Comparison of ENCODE assay signal across 8 cellular contexts in genomic region chr3:194070220-194070633, GRCh38.
DNase-seq lines count a peak whose midpoint lies in the region; ATAC-seq, FAIRE-seq and TF ChIP-seq lines count a peak whose summit lies in the region.

No MANE protein-coding gene starts in this region.

- H3K4me1 ChIP-seq in kidney (ENCODE audit: control insufficient read depth in 1 of 2, insufficient read depth in 1 of 2, low read depth in 1 of 2, low read length in 2 of 2) = peaks cover 8 to 11% of the 10 kb centered on the region in 2 donors

- FAIRE-seq in kidney (lab: Jason Lieb, UNC) = no peak

- H3K9me3 Mint-ChIP-seq in activated CD4-positive, alpha-beta T cell treated with anti-CD3 and anti-CD28 coated beads, Interleukin-2, amount 10 ng/mL, durations not matched to agents 7 days and 5 days = peaks cover 12% of the 10 kb centered on the region
- peaks cover 10% of the 10 kb centered on the region for H3K9me3 Mint-ChIP-seq in activated T-helper 2 cell treated with anti-CD3 and anti-CD28 coated beads, Interferon-gamma antibody, Interleukin-2, Interleukin-4, amounts not matched to agents 10 μg/mL and 5 μg/mL and 100 μg/mL, durations not matched to agents 14 hours and 24 hours and 36 hours

- ATAC-seq in HG02588 (IDR thresholded peaks at IDR 0.05; ENCODE audit: unreplicated experiment) = no peak

- peak overlapping the region; percentile 59 for H3K4me3 Mint-ChIP-seq in activated CD4-positive, alpha-beta T cell treated with anti-CD3 and anti-CD28 coated beads, Interleukin-2, amount 10 ng/mL, durations not matched to agents 7 days and 5 days
- peak overlapping the region; percentile 50 for H3K4me3 Mint-ChIP-seq in activated T-helper 2 cell treated with anti-CD3 and anti-CD28 coated beads, Interferon-gamma antibody, Interleukin-2, Interleukin-4, amounts not matched to agents 10 μg/mL and 5 μg/mL and 100 μg/mL, durations not matched to agents 14 hours and 24 hours and 36 hours (ENCODE audit: low read depth)

- intact Hi-C loops in activated T-helper 2 cell treated with anti-CD3 and anti-CD28 coated beads, Interferon-gamma antibody, Interleukin-2, Interleukin-4, amounts not matched to agents 10 μg/mL and 5 μg/mL and 100 μg/mL, durations not matched to agents 14 hours and 24 hours and 36 hours (cut with micrococcal nuclease) = loop anchor here (2.0 to 5.0 kb wide), 3 partner anchors 65 to 237 kb away; no protein-coding TSS in a partner anchor
- intact Hi-C loops in kidney (cut with DNase I) = no loop called here

- peaks cover 72% of the 10 kb centered on the region for H3K27me3 Mint-ChIP-seq in activated CD4-positive, alpha-beta T cell treated with anti-CD3 and anti-CD28 coated beads, Interleukin-2, amount 10 ng/mL, durations not matched to agents 7 days and 5 days
- peaks cover 73% of the 10 kb centered on the region for H3K27me3 Mint-ChIP-seq in activated T-helper 2 cell treated with anti-CD3 and anti-CD28 coated beads, Interferon-gamma antibody, Interleukin-2, Interleukin-4, amounts not matched to agents 10 μg/mL and 5 μg/mL and 100 μg/mL, durations not matched to agents 14 hours and 24 hours and 36 hours (ENCODE audit: low read depth)

- no peaks in the 10 kb centered on the region for H3K9me3 ChIP-seq in kidney (ENCODE audit: control insufficient read depth in 1 of 2, low read length in 2 of 2)

- no peak for DNase-seq in activated CD4-positive, alpha-beta T cell treated with anti-CD3 and anti-CD28 coated beads, Interleukin-2, amount 10 ng/mL, durations not matched to agents 7 days and 5 days
- DNase-seq in activated CD4-positive, alpha-beta T cell treated with anti-CD3 and anti-CD28 coated beads, Interleukin-2, amount 50 U/mL, for 1 hour = no peak
- DNase-seq in activated T-helper 2 cell treated with anti-CD3 and anti-CD28 coated beads, Interferon-gamma antibody, Interleukin-2, Interleukin-4, amounts not matched to agents 10 μg/mL and 5 μg/mL and 100 μg/mL, durations not matched to agents 14 hours and 24 hours and 36 hours (ENCODE audit: low spot score) = no peak
- DNase-seq in kidney = no peak
- DNase-seq in substantia nigra (lab: John Stamatoyannopoulos, UW) = peak in 1 of 49 donors; percentile 34
- DNase-seq in NCI-H2107 (lab: John Stamatoyannopoulos, UW) = no peak
- no peak for DNase-seq in NCI-H1105 treated with DMSO at 0.1 percent for 48 hours (lab: John Stamatoyannopoulos, UW)

- POLR2A ChIA-PET in activated CD4-positive, alpha-beta T cell treated with anti-CD3 and anti-CD28 coated beads, Interleukin-2, amount 10 ng/mL, durations not matched to agents 7 days and 5 days (lab: Charles Lee) = no interaction called here

- peak overlapping the region in 1 of 2 donors; percentile 57 for H3K9ac ChIP-seq in kidney (ENCODE audit: low read length in 2 of 2)

- no peaks in the 10 kb centered on the region for H3K36me3 ChIP-seq in kidney (ENCODE audit: control insufficient read depth in 1 of 2, insufficient read depth in 2 of 2, low read length in 2 of 2)

- H3K4me1 Mint-ChIP-seq in activated CD4-positive, alpha-beta T cell treated with anti-CD3 and anti-CD28 coated beads, Interleukin-2, amount 10 ng/mL, durations not matched to agents 7 days and 5 days = peaks cover 18% of the 10 kb centered on the region
- H3K4me1 Mint-ChIP-seq in activated T-helper 2 cell treated with anti-CD3 and anti-CD28 coated beads, Interferon-gamma antibody, Interleukin-2, Interleukin-4, amounts not matched to agents 10 μg/mL and 5 μg/mL and 100 μg/mL, durations not matched to agents 14 hours and 24 hours and 36 hours (ENCODE audit: low read depth) = peaks cover 21% of the 10 kb centered on the region

- peak overlapping the region; percentile 36 to 48 for H3K4me3 ChIP-seq in kidney (ENCODE audit: low read length in 2 of 2)

- H3K27ac Mint-ChIP-seq in activated CD4-positive, alpha-beta T cell treated with anti-CD3 and anti-CD28 coated beads, Interleukin-2, amount 10 ng/mL, durations not matched to agents 7 days and 5 days = no peak overlapping the region
- H3K27ac Mint-ChIP-seq in activated T-helper 2 cell treated with anti-CD3 and anti-CD28 coated beads, Interferon-gamma antibody, Interleukin-2, Interleukin-4, amounts not matched to agents 10 μg/mL and 5 μg/mL and 100 μg/mL, durations not matched to agents 14 hours and 24 hours and 36 hours = no peak overlapping the region

- no peak for TF ChIP-seq CTCF in kidney (IDR thresholded peaks at IDR 0.05; ENCODE audit: borderline replicate concordance, extremely low read depth, insufficient read depth)

- peaks cover 7% of the 10 kb centered on the region for H3K36me3 Mint-ChIP-seq in activated CD4-positive, alpha-beta T cell treated with anti-CD3 and anti-CD28 coated beads, Interleukin-2, amount 10 ng/mL, durations not matched to agents 7 days and 5 days (ENCODE audit: low read depth)
- no peaks in the 10 kb centered on the region for H3K36me3 Mint-ChIP-seq in activated T-helper 2 cell treated with anti-CD3 and anti-CD28 coated beads, Interferon-gamma antibody, Interleukin-2, Interleukin-4, amounts not matched to agents 10 μg/mL and 5 μg/mL and 100 μg/mL, durations not matched to agents 14 hours and 24 hours and 36 hours (ENCODE audit: low read depth)

- CTCF ChIA-PET in activated CD4-positive, alpha-beta T cell treated with anti-CD3 and anti-CD28 coated beads, Interleukin-2, amount 10 ng/mL, durations not matched to agents 7 days and 5 days (lab: Charles Lee) = interaction anchor here (1.2 kb wide), 1 partner anchor 246 kb away, joined by 3 read pairs; no protein-coding TSS in a partner anchor

- H3K27ac ChIP-seq in kidney (ENCODE audit: low read depth in 2 of 2, low read length in 2 of 2) = peak overlapping the region; percentile 86 to 93
- peak overlapping the region; percentile 82 for H3K27ac ChIP-seq in substantia nigra (ENCODE audit: low read depth, low read length, poor library complexity, severe bottlenecking)
